ENCODE assay signal across 10 cellular contexts in the genomic region with DNA sequence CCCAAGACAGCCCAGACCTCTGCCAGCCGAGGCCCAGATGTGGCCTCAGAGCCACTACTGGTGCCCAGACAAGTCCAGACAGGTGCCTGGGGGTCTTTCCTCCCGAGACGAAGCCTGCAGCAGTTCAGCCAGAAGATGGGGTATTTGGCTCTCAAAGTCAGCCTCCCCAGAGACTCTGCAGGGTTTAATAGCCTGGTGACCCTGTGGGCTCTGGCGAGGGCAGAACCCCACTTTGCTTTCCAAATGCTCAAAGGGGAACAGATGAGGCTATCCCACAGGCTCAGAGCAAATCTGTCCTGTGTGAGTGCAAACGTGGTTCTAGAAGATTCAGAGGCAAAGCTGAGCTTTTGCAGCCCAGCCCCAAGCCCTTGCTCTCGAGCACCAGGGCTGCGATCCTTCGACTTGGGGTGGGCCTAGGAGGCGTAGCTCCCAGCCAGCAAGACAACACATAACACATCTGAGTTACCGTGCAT.
DNase-seq lines count a peak whose midpoint lies in the region; ATAC-seq, FAIRE-seq and TF ChIP-seq lines count a peak whose summit lies in the region.
"Had no signal": no experiment of that assay in that cellular context is flagged by ENCODE, and none has a peak within 500 bp of the region (broad histone marks: within the 10 kb centered on the region; RNA-seq: fewer than 3 reads in every experiment).

No MANE protein-coding gene starts in this region.

- no peak for TF ChIP-seq EP300 in A549 (IDR thresholded peaks at IDR 0.05)

- H3K79me2 ChIP-seq in KMS-11 (ENCODE audit: insufficient read depth, low read depth) = peaks cover 100% of the 10 kb centered on the region

- no peak for TF ChIP-seq RAD21 in A549 (conservative IDR thresholded peaks at IDR 0.05 in 1 of 2, IDR thresholded peaks at IDR 0.05 in 1 of 2)

- peak overlapping the region; percentile 19 for H3K27ac Mint-ChIP-seq in osteocyte (ENCODE audit: unreplicated experiment)

- no peak overlapping the region for H2AFZ ChIP-seq in KMS-11 (ENCODE audit: low read depth)

- no peaks in the 10 kb centered on the region for H3K36me3 ChIP-seq in KMS-11 (ENCODE audit: insufficient read depth)

- H3K27ac ChIP-seq in A549 (peak overlapping the region; percentile 99 to 100), KMS-11 (peak overlapping the region; percentile 81), cingulate gyrus (ENCODE audit: low read depth, low read length) (peak overlapping the region; percentile 32)

- H4K20me1 ChIP-seq in KMS-11 (ENCODE audit: insufficient read depth) = no peaks in the 10 kb centered on the region

- CTCF ChIA-PET in A549 (lab: Yijun Ruan, JAX) = interaction anchor here (0.6 to 2.2 kb wide), 4 partner anchors 13 to 221 kb away, joined by 3 to 7 read pairs (median 3); no protein-coding TSS in a partner anchor
- CTCF ChIA-PET in GM10248 (lab: Yijun Ruan, JAX) = interaction anchor here (1.3 kb wide), 1 partner anchor 387 kb away, joined by 4 read pairs; a partner anchor contains a TSS

- H3K27me3 Mint-ChIP-seq in osteocyte (ENCODE audit: unreplicated experiment) = no peaks in the 10 kb centered on the region

- H3K9ac ChIP-seq in KMS-11 = peak overlapping the region; percentile 91

- FAIRE-seq in A549 (lab: Jason Lieb, UNC) = no peak
- FAIRE-seq: colon had no signal

- H3K4me2 ChIP-seq in A549 (peak overlapping the region; percentile 94), KMS-11 (peak overlapping the region; percentile 85)

- H3K4me1 Mint-ChIP-seq in osteocyte (ENCODE audit: unreplicated experiment) = peaks cover 80% of the 10 kb centered on the region

- TF ChIP-seq CTCF in A549 (IDR thresholded peaks at IDR 0.05) (no peak), KMS-11 (conservative IDR thresholded peaks at IDR 0.05; ENCODE audit: low read depth, low read length) (no peak), osteocyte (IDR thresholded peaks at IDR 0.05) (no peak), GM10248 (IDR thresholded peaks at IDR 0.05; ENCODE audit: control extremely low read depth, extremely low read depth, low read depth, missing control alignments) (no peak)

- no peak overlapping the region for H3K4me3 Mint-ChIP-seq in osteocyte (ENCODE audit: unreplicated experiment)

- no peaks in the 10 kb centered on the region for H3K27me3 ChIP-seq in KMS-11 (ENCODE audit: insufficient read depth, low read depth)

- TF ChIP-seq POLR2A in A549 (IDR thresholded peaks at IDR 0.05; ENCODE audit: low read length) = no peak

- peak in 1 of 2 experiments; percentile 1; a peak in 3 of 6 replicates for ATAC-seq in A549
- no peak for ATAC-seq in HG02759 (IDR thresholded peaks at IDR 0.05; ENCODE audit: unreplicated experiment)
- no peak for ATAC-seq in HG02870 (IDR thresholded peaks at IDR 0.05; ENCODE audit: unreplicated experiment)

- DNase-seq in A549 (ENCODE audit: low read depth in 1 of 2, low spot score in 1 of 2) (no peak), osteocyte (ENCODE audit: extremely low spot score, unreplicated experiment) (no peak), mesenteric fat pad (ENCODE audit: low spot score) (no peak), GM10248 (ENCODE audit: extremely low spot score) (no peak)
- DNase-seq: NCI-H1417 treated with DMSO at 0.1 percent for 48 hours had no signal

- POLR2A ChIA-PET in A549 (lab: Yijun Ruan, JAX) = interaction anchor here (1.1 kb wide), 1 partner anchor 199 kb away, joined by 3 read pairs; no protein-coding TSS in a partner anchor
- POLR2A ChIA-PET in GM10248 (lab: Yijun Ruan, JAX) = no interaction called here

- peaks cover 64% of the 10 kb centered on the region for H3K4me1 ChIP-seq in A549
- H3K4me1 ChIP-seq in KMS-11 (ENCODE audit: low read depth, poor library complexity, severe bottlenecking) = peaks cover 72% of the 10 kb centered on the region

- no peaks in the 10 kb centered on the region for H3K9me3 ChIP-seq in A549

- H3K36me3 Mint-ChIP-seq in osteocyte (ENCODE audit: unreplicated experiment) = no peaks in the 10 kb centered on the region

- 16% methylated on average over 10 of the region's 10 CpGs for WGBS in A549 (ENCODE audit: missing lambda C conversion rate)

- H3K9me3 Mint-ChIP-seq in osteocyte (ENCODE audit: unreplicated experiment) = no peaks in the 10 kb centered on the region

- H3K4me3 ChIP-seq in A549 = peak overlapping the region; percentile 98
- H3K4me3 ChIP-seq in KMS-11 (IDR thresholded peaks at IDR 0.05; ENCODE audit: insufficient read depth, low read depth, low read length) = no peak overlapping the region

TF ChIP-seq in A549, 52 proteins besides CTCF, POLR2A, EP300 and RAD21:
- TF ChIP-seq, protein P1, sequence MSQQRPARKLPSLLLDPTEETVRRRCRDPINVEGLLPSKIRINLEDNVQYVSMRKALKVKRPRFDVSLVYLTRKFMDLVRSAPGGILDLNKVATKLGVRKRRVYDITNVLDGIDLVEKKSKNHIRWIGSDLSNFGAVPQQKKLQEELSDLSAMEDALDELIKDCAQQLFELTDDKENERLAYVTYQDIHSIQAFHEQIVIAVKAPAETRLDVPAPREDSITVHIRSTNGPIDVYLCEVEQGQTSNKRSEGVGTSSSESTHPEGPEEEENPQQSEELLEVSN (IDR thresholded peaks at IDR 0.05; ENCODE audit: borderline replicate concordance, low read depth) = 0 out of 2 replicates have a peak, but pooled peaks have one; percentile 27
- no peak for TF ChIP-seq NFE2L2 (conservative IDR thresholded peaks at IDR 0.05; ENCODE audit: low read length)

Comparison
In these comparisons a context has a peak if more than half of its experiments do, and no peak if none do; other contexts are left out.
1. H3K27ac ChIP-seq: peak in every context shown above with its lines; median percentile 100 in A549; 81 in KMS-11; 32 in cingulate gyrus.